ENCODE assay signal across 18 cellular contexts in genomic region chr10:34761443-34761842, GRCh38. TPM values are rescaled to one million over a fixed set of nuclear protein-coding genes. Genes with fewer than 3 reads are reported as not detected.
A peak's percentile ranks its signal among the peaks of the same experiment; 100 is the strongest.
DNase-seq lines count a peak whose midpoint lies in the region; ATAC-seq, FAIRE-seq and TF ChIP-seq lines count a peak whose summit lies in the region.
"Had no signal": no experiment of that assay in that cellular context is flagged by ENCODE, and none has a peak within 500 bp of the region (broad histone marks: within the 10 kb centered on the region; RNA-seq: fewer than 3 reads in every experiment).

No MANE protein-coding gene starts in this region.

- ATAC-seq in gastrocnemius medialis (no peak), HG03565 (IDR thresholded peaks at IDR 0.05; ENCODE audit: unreplicated experiment) (no peak)
- ATAC-seq: GM12878, HCT116 had no signal

- H3K27ac ChIP-seq in esophagus squamous epithelium (peak overlapping the region in 3 of 4 donors; percentile 79 to 89 (median 87)), gastrocnemius medialis (peak overlapping the region; percentile 45 to 79 (median 68)), Peyer's patch (no peak overlapping the region)
- H3K27ac ChIP-seq: KMS-11, SJCRH30 had no signal

- in situ Hi-C loops in gastrocnemius medialis (cut with MboI; ENCODE audit: low sequenced_read_pairs in 4 of 4): no loop called here

- WGBS in esophagus squamous epithelium, 2 donors: 47 to 63% methylated on average over 1 of the region's 1 CpG

- H3K4me3 ChIP-seq in esophagus squamous epithelium (no peak overlapping the region), gastrocnemius medialis (no peak overlapping the region), Peyer's patch (no peak overlapping the region)
- H3K4me3 ChIP-seq: GM12878, MG63, SJCRH30 had no signal

- no peaks in the 10 kb centered on the region for H3K36me3 ChIP-seq in esophagus squamous epithelium
- no peaks in the 10 kb centered on the region for H3K36me3 ChIP-seq in gastrocnemius medialis
- H3K36me3 ChIP-seq in Peyer's patch: no peaks in the 10 kb centered on the region
- H3K36me3 ChIP-seq: MG63, SJCRH30 had no signal

- H3K9me3 ChIP-seq in esophagus squamous epithelium (no peaks in the 10 kb centered on the region), gastrocnemius medialis (no peaks in the 10 kb centered on the region), Peyer's patch (no peaks in the 10 kb centered on the region)
- H3K9me3 ChIP-seq: Caco-2, MG63, SJCRH30 had no signal

- no peak for TF ChIP-seq CTCF in esophagus squamous epithelium (IDR thresholded peaks at IDR 0.05)
- no peak for TF ChIP-seq CTCF in gastrocnemius medialis (IDR thresholded peaks at IDR 0.05 in 4 of 5, conservative IDR thresholded peaks at IDR 0.05 in 1 of 5)
- no peak for TF ChIP-seq CTCF in Peyer's patch (IDR thresholded peaks at IDR 0.05)

- peak; percentile 53 for DNase-seq in COLO829 (ENCODE audit: low spot score)
- no peak for DNase-seq in RCC 7860 (ENCODE audit: low spot score)
- no peak for DNase-seq in esophagus squamous epithelium (lab: John Stamatoyannopoulos, UW)
- DNase-seq in gastrocnemius medialis: no peak
- no peak for DNase-seq in SW 1271 (lab: John Stamatoyannopoulos, UW)
- DNase-seq in Peyer's patch: no peak
- DNase-seq: Caco-2, MG63, NCI-H1105, NCI-H187, NCI-H446 treated with DMSO at 0.1 percent for 48 hours, NCI-H748 treated with DMSO at 0.1 percent for 48 hours, SJCRH30 had no signal

- H3K4me1 ChIP-seq in esophagus squamous epithelium (peaks cover 31 to 88% (median 34%) of the 10 kb centered on the region in 3 donors), gastrocnemius medialis (peaks cover 55 to 79% of the 10 kb centered on the region in 2 donors), Peyer's patch (peaks cover 0 to 31% (median 0%) of the 10 kb centered on the region in 4 donors)

- FAIRE-seq in RCC 7860 (lab: Jason Lieb, UNC): peak; percentile 33
- FAIRE-seq: GM12878, HepG2 had no signal

- intact Hi-C loops in esophagus squamous epithelium (cut with DNase I) (no loop called here), gastrocnemius medialis (cut with DNase I; ENCODE audit: low total_unique reads) (no loop called here)

- no peaks in the 10 kb centered on the region for H3K27me3 ChIP-seq in esophagus squamous epithelium
- no peaks in the 10 kb centered on the region for H3K27me3 ChIP-seq in gastrocnemius medialis
- H3K27me3 ChIP-seq in Peyer's patch: no peaks in the 10 kb centered on the region
- H3K27me3 ChIP-seq: MG63, SJCRH30 had no signal

- TF ChIP-seq POLR2A in esophagus squamous epithelium (IDR thresholded peaks at IDR 0.05): no peak
- TF ChIP-seq POLR2A in gastrocnemius medialis (IDR thresholded peaks at IDR 0.05): no peak
- no peak for TF ChIP-seq POLR2A in Peyer's patch (IDR thresholded peaks at IDR 0.05)

RNA-seq across cellular contexts. Expression of gene PARD3, which starts 53.7 kb away (rescaled TPM):
- total RNA-seq in esophagus squamous epithelium (100 to 1,000 TPM in 1 of 4 donors, 10 to 100 TPM in 3; 57.3 to 114 (median 81.7) TPM), gastrocnemius medialis (10 to 100 TPM; 64.6 to 75.8 (median 68.3) TPM), Peyer's patch (100 to 1,000 TPM in 1 of 4 donors, 10 to 100 TPM in 3; 39.2 to 124 (median 48.0) TPM)

Comparison
In these comparisons a context has a peak if more than half of its experiments do, and no peak if none do; other contexts are left out.
1. H3K27ac ChIP-seq: peak in esophagus squamous epithelium (3 of 4) and gastrocnemius medialis (4 of 4); none in Peyer's patch (0 of 4).